12 cellular contexts compared by ENCODE assay signal in the genomic region with DNA sequence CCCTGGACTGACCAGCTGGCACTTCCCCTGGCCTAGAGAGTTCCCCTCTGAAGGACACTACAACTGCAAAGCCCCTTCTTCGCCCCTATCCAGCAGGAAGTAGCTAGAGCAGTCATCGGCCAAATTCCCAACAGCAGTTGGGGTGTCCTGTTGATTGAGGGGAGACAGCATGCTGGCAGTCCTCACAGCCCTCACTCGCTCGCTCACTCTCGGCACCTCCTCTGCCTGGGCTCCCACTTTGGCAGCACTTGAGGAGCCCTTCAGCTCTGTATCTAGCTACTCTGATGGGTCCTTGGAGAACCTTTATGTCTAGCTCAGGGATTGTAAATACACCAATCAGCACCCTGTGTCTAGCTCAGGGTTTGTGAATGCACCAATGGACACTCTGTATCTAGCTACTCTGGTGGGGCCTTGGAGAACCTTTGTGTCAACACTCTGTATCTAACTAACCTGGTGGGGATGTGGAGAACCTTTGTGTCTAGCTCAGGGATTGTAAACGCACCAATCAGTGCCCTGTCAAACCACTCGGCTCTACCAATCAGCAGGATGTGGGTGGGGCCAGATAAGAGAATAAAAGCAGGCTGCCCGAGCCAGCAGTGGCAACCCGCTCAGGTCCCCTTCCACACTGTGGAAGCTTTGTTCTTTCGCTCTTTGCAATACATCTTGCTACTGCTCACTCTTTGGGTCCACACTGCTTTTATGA. TPM values are rescaled to one million over a fixed set of nuclear protein-coding genes. Genes with fewer than 3 reads are reported as not detected.
DNase-seq lines count a peak whose midpoint lies in the region; ATAC-seq, FAIRE-seq and TF ChIP-seq lines count a peak whose summit lies in the region.
"Not testable (repeated sequence)": the region's sequence is repeated elsewhere in the genome, so short reads cannot be mapped to it uniquely, and the experiment has no call there.
"Had no signal": no experiment of that assay in that cellular context is flagged by ENCODE, and none has a peak within 500 bp of the region (broad histone marks: within the 10 kb centered on the region; RNA-seq: fewer than 3 reads in every experiment).

No MANE protein-coding gene starts in this region.

- H3K27ac ChIP-seq in endodermal cell (ENCODE audit: low read depth, low read length); kidney (ENCODE audit: low read depth in 2 of 2, low read length in 2 of 2): not testable (repeated sequence)

- CTCF ChIA-PET in activated B cell treated with CpG ODN at 0.5 μM for 24 hours (lab: Charles Lee) = interaction anchor here (2.2 to 4.7 kb wide), 2 partner anchors 12 to 22 kb away, joined by 7 to 28 read pairs; no protein-coding TSS in a partner anchor

- H3K27me3 ChIP-seq in endodermal cell (ENCODE audit: control insufficient read depth, insufficient read depth, low read length, poor library complexity, severe bottlenecking) = not testable (repeated sequence)

- WGBS in endodermal cell (ENCODE audit: insufficient coverage in 1 of 2, insufficient read length in 1 of 2), 2 experiments = 77% methylated on average over 10 of the region's 10 CpGs; no CpG with 5 or more reads in 1 of the 2 experiments

- H3K9me3 ChIP-seq in endodermal cell (ENCODE audit: control insufficient read depth, low read length); kidney (ENCODE audit: control insufficient read depth in 1 of 2, low read length in 2 of 2): not testable (repeated sequence)

- not testable (repeated sequence) for H3K4me3 Mint-ChIP-seq in IgD-negative memory B cell, activated B cell treated with CpG ODN at 0.5 μM for 24 hours, endodermal cell, nephron progenitor cell

- H3K36me3 ChIP-seq in endodermal cell (ENCODE audit: control insufficient read depth, insufficient read depth, low read length); kidney (ENCODE audit: control insufficient read depth in 1 of 2, insufficient read depth in 2 of 2, low read length in 2 of 2): not testable (repeated sequence)

- intact Hi-C loops in activated B cell treated with CpG ODN at 0.5 μM for 24 hours (cut with micrococcal nuclease) = loop anchor here (5.0 kb wide), 1 partner anchor 166 kb away; no protein-coding TSS in a partner anchor
- intact Hi-C loops in kidney (cut with DNase I) = not testable (repeated sequence)

- not testable (repeated sequence) for H3K9me3 Mint-ChIP-seq in IgD-negative memory B cell, activated B cell treated with CpG ODN at 0.5 μM for 24 hours, endodermal cell
- peaks cover 12% of the 10 kb centered on the region for H3K9me3 Mint-ChIP-seq in nephron progenitor cell

- H3K9ac ChIP-seq in endodermal cell (ENCODE audit: extremely low read depth, low read length, poor library complexity, severe bottlenecking); kidney (ENCODE audit: low read length in 2 of 2): not testable (repeated sequence)

- not testable (repeated sequence) for TF ChIP-seq CTCF in activated B cell treated with CpG ODN at 0.5 μM for 24 hours (IDR thresholded peaks at IDR 0.05); endodermal cell (conservative IDR thresholded peaks at IDR 0.05); kidney (IDR thresholded peaks at IDR 0.05; ENCODE audit: borderline replicate concordance, extremely low read depth, insufficient read depth); nephron progenitor cell (IDR thresholded peaks at IDR 0.05)

- not testable (repeated sequence) for H3K36me3 Mint-ChIP-seq in IgD-negative memory B cell; activated B cell treated with CpG ODN at 0.5 μM for 24 hours (ENCODE audit: low read depth)
- H3K36me3 Mint-ChIP-seq in endodermal cell (ENCODE audit: low read depth) (peaks cover 15% of the 10 kb centered on the region), nephron progenitor cell (ENCODE audit: low read depth) (peaks cover 40% of the 10 kb centered on the region)

- not testable (repeated sequence) for FAIRE-seq in kidney (lab: Jason Lieb, UNC)

- H3K4me1 Mint-ChIP-seq in IgD-negative memory B cell = not testable (repeated sequence)
- H3K4me1 Mint-ChIP-seq in activated B cell treated with CpG ODN at 0.5 μM for 24 hours (peaks cover 13% of the 10 kb centered on the region), endodermal cell (peaks cover 22% of the 10 kb centered on the region), nephron progenitor cell (peaks cover 32% of the 10 kb centered on the region)

- ATAC-seq in activated B cell treated with CpG ODN at 0.5 μM for 24 hours (ENCODE audit: low read depth) = not testable (repeated sequence)

- H3K4me1 ChIP-seq in endodermal cell (ENCODE audit: control insufficient read depth, insufficient read depth, low read length) = not testable (repeated sequence)
- peaks cover 6 to 11% of the 10 kb centered on the region in 2 donors for H3K4me1 ChIP-seq in kidney (ENCODE audit: control insufficient read depth in 1 of 2, insufficient read depth in 1 of 2, low read depth in 1 of 2, low read length in 2 of 2)

- not testable (repeated sequence) for H3K4me3 ChIP-seq in endodermal cell (ENCODE audit: low read length); kidney (ENCODE audit: low read length in 2 of 2)

- H3K27me3 Mint-ChIP-seq in IgD-negative memory B cell; activated B cell treated with CpG ODN at 0.5 μM for 24 hours; endodermal cell (ENCODE audit: insufficient read depth); nephron progenitor cell (ENCODE audit: low read depth, poor library complexity): not testable (repeated sequence)

- H3K27ac Mint-ChIP-seq in IgD-negative memory B cell (peak overlapping the region in 2 of 3 donors; percentile 13 to 24), endodermal cell (peak overlapping the region; percentile 77), nephron progenitor cell (peak overlapping the region; percentile 93)
- not testable (repeated sequence) for H3K27ac Mint-ChIP-seq in activated B cell treated with CpG ODN at 0.5 μM for 24 hours

- POLR2A ChIA-PET in activated B cell treated with CpG ODN at 0.5 μM for 24 hours (lab: Charles Lee) = interaction anchor here (1.2 to 4.3 kb wide), 2 partner anchors 12 to 43 kb away, joined by 4 to 58 read pairs; a partner anchor contains a TSS

- peak; percentile 67 for DNase-seq in ELF-1 (ENCODE audit: low read depth, low spot score)
- peak; percentile 78 to 83 for DNase-seq in SHP77 (lab: John Stamatoyannopoulos, UW)
- DNase-seq in activated B cell treated with CpG ODN at 0.5 μM for 24 hours = peak; percentile 13
- peak; percentile 85 for DNase-seq in endodermal cell
- DNase-seq in kidney = peak; percentile 43
- DNase-seq in nephron progenitor cell = not testable (repeated sequence)

RNA-seq across cellular contexts. Expression of a gene that starts 3.5 kb away (rescaled TPM):
- polyA plus RNA-seq in IgD-negative memory B cell (2.9 TPM), kidney (ENCODE audit: insufficient read depth, low read depth, low replicate concordance) (57.0 TPM)
- total RNA-seq in activated B cell treated with CpG ODN at 0.5 μM for 24 hours (5.3 and 6.1 TPM in 2 replicates), endodermal cell (10 to 100 TPM in 1 of 2 donors, 1 to 10 TPM in 1; 9.5 to 13.1 TPM), kidney (11.9 TPM)
- 13.6 TPM for polyA plus RNA-seq in endodermal cell (2013, experiment 1 of 2)
- polyA plus RNA-seq in endodermal cell (2013, experiment 2 of 2) = 13.4 TPM

RNA-seq across cellular contexts. Expression of a gene that starts 13.3 kb away (rescaled TPM):
- polyA plus RNA-seq in IgD-negative memory B cell = not detected
- not detected in 2 replicates for total RNA-seq in activated B cell treated with CpG ODN at 0.5 μM for 24 hours
- not detected for total RNA-seq in endodermal cell
- 1.7 TPM for polyA plus RNA-seq in endodermal cell (2013, experiment 1 of 2)
- 1.7 TPM for polyA plus RNA-seq in endodermal cell (2013, experiment 2 of 2)
- total RNA-seq in kidney = not detected
- polyA plus RNA-seq in kidney (ENCODE audit: insufficient read depth, low read depth, low replicate concordance) = not detected
- total RNA-seq: CD4-positive, CD25-positive, alpha-beta regulatory T cell; CD8-positive, alpha-beta memory T cell; GM23248; HFFc6; HT1080 had no signal
- polyA plus RNA-seq: CD4-positive, CD25-positive, alpha-beta regulatory T cell; CD8-positive, alpha-beta memory T cell; GM23248 had no signal

RNA-seq across cellular contexts. Expression of a gene that starts 19.5 kb away (rescaled TPM):
- 121 TPM for polyA plus RNA-seq in IgD-negative memory B cell
- 207 and 221 TPM in 2 replicates for total RNA-seq in activated B cell treated with CpG ODN at 0.5 μM for 24 hours
- total RNA-seq in endodermal cell = 100 to 1,000 TPM; 135 to 160 TPM
- polyA plus RNA-seq in endodermal cell (2013, experiment 1 of 2) = 138 TPM
- 109 TPM for polyA plus RNA-seq in endodermal cell (2013, experiment 2 of 2)
- 191 TPM for total RNA-seq in kidney
- polyA plus RNA-seq in kidney (ENCODE audit: insufficient read depth, low read depth, low replicate concordance) = 395 TPM

RNA-seq across cellular contexts. Expression of a gene that starts 24.2 kb away (rescaled TPM):
- polyA plus RNA-seq in IgD-negative memory B cell (0.63 TPM), kidney (ENCODE audit: insufficient read depth, low read depth, low replicate concordance) (111 TPM)
- total RNA-seq in activated B cell treated with CpG ODN at 0.5 μM for 24 hours (not detected in 2 replicates), endodermal cell (under 1 TPM; 0.20 to 0.71 TPM), kidney (7.7 TPM)
- polyA plus RNA-seq in endodermal cell (2013, experiment 1 of 2) = not detected
- not detected for polyA plus RNA-seq in endodermal cell (2013, experiment 2 of 2)
- total RNA-seq: GM23248, HFFc6, HT1080 had no signal
- polyA plus RNA-seq: GM23248 had no signal

RNA-seq across cellular contexts. Expression of a gene that starts 42.7 kb away (rescaled TPM):
- 214 TPM for polyA plus RNA-seq in IgD-negative memory B cell
- 331 and 362 TPM in 2 replicates for total RNA-seq in activated B cell treated with CpG ODN at 0.5 μM for 24 hours
- 1,000 to 10,000 TPM; 1,359 to 1,473 TPM for total RNA-seq in endodermal cell
- 860 TPM for polyA plus RNA-seq in endodermal cell (2013, experiment 1 of 2)
- 803 TPM for polyA plus RNA-seq in endodermal cell (2013, experiment 2 of 2)
- total RNA-seq in kidney = 800 TPM
- polyA plus RNA-seq in kidney (ENCODE audit: insufficient read depth, low read depth, low replicate concordance) = 1,687 TPM
